In the genomic region with DNA sequence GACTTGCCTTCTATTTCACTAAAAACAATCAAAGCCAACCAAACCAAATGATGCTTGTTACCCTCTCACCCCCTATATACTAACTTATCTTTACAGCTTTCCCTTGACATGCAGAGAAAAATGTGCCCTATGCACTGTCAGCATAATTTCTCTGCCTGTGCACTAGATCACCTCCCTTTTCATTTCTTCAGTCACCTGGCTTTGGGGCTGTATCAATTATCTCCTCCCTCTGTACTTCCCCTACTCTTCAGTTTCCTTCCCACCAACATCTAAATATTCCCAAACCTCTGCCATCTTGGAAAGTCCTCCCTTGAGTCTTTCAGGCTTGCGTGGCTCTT, we compare ENCODE assay signal across 2 cellular contexts.
TF ChIP-seq lines count a peak whose summit lies in the region.

No MANE protein-coding gene starts in this region.

TF ChIP-seq in GM23338, 12 proteins besides CTCF, POLR2A, EP300 and RAD21 (continued from another document):
- TF ChIP-seq, protein P1, sequence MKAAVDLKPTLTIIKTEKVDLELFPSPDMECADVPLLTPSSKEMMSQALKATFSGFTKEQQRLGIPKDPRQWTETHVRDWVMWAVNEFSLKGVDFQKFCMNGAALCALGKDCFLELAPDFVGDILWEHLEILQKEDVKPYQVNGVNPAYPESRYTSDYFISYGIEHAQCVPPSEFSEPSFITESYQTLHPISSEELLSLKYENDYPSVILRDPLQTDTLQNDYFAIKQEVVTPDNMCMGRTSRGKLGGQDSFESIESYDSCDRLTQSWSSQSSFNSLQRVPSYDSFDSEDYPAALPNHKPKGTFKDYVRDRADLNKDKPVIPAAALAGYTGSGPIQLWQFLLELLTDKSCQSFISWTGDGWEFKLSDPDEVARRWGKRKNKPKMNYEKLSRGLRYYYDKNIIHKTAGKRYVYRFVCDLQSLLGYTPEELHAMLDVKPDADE (IDR thresholded peaks at IDR 0.05) = no peak
- TF ChIP-seq, protein P2, sequence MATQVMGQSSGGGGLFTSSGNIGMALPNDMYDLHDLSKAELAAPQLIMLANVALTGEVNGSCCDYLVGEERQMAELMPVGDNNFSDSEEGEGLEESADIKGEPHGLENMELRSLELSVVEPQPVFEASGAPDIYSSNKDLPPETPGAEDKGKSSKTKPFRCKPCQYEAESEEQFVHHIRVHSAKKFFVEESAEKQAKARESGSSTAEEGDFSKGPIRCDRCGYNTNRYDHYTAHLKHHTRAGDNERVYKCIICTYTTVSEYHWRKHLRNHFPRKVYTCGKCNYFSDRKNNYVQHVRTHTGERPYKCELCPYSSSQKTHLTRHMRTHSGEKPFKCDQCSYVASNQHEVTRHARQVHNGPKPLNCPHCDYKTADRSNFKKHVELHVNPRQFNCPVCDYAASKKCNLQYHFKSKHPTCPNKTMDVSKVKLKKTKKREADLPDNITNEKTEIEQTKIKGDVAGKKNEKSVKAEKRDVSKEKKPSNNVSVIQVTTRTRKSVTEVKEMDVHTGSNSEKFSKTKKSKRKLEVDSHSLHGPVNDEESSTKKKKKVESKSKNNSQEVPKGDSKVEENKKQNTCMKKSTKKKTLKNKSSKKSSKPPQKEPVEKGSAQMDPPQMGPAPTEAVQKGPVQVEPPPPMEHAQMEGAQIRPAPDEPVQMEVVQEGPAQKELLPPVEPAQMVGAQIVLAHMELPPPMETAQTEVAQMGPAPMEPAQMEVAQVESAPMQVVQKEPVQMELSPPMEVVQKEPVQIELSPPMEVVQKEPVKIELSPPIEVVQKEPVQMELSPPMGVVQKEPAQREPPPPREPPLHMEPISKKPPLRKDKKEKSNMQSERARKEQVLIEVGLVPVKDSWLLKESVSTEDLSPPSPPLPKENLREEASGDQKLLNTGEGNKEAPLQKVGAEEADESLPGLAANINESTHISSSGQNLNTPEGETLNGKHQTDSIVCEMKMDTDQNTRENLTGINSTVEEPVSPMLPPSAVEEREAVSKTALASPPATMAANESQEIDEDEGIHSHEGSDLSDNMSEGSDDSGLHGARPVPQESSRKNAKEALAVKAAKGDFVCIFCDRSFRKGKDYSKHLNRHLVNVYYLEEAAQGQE (IDR thresholded peaks at IDR 0.05; ENCODE audit: unreplicated experiment) = no peak
- no peak for TF ChIP-seq ZNF331 (CRISPR knock-in tag; IDR thresholded peaks at IDR 0.05; ENCODE audit: low read depth)
- no peak for TF ChIP-seq ZNF114 (CRISPR knock-in tag; IDR thresholded peaks at IDR 0.05)
- TF ChIP-seq, protein P3, sequence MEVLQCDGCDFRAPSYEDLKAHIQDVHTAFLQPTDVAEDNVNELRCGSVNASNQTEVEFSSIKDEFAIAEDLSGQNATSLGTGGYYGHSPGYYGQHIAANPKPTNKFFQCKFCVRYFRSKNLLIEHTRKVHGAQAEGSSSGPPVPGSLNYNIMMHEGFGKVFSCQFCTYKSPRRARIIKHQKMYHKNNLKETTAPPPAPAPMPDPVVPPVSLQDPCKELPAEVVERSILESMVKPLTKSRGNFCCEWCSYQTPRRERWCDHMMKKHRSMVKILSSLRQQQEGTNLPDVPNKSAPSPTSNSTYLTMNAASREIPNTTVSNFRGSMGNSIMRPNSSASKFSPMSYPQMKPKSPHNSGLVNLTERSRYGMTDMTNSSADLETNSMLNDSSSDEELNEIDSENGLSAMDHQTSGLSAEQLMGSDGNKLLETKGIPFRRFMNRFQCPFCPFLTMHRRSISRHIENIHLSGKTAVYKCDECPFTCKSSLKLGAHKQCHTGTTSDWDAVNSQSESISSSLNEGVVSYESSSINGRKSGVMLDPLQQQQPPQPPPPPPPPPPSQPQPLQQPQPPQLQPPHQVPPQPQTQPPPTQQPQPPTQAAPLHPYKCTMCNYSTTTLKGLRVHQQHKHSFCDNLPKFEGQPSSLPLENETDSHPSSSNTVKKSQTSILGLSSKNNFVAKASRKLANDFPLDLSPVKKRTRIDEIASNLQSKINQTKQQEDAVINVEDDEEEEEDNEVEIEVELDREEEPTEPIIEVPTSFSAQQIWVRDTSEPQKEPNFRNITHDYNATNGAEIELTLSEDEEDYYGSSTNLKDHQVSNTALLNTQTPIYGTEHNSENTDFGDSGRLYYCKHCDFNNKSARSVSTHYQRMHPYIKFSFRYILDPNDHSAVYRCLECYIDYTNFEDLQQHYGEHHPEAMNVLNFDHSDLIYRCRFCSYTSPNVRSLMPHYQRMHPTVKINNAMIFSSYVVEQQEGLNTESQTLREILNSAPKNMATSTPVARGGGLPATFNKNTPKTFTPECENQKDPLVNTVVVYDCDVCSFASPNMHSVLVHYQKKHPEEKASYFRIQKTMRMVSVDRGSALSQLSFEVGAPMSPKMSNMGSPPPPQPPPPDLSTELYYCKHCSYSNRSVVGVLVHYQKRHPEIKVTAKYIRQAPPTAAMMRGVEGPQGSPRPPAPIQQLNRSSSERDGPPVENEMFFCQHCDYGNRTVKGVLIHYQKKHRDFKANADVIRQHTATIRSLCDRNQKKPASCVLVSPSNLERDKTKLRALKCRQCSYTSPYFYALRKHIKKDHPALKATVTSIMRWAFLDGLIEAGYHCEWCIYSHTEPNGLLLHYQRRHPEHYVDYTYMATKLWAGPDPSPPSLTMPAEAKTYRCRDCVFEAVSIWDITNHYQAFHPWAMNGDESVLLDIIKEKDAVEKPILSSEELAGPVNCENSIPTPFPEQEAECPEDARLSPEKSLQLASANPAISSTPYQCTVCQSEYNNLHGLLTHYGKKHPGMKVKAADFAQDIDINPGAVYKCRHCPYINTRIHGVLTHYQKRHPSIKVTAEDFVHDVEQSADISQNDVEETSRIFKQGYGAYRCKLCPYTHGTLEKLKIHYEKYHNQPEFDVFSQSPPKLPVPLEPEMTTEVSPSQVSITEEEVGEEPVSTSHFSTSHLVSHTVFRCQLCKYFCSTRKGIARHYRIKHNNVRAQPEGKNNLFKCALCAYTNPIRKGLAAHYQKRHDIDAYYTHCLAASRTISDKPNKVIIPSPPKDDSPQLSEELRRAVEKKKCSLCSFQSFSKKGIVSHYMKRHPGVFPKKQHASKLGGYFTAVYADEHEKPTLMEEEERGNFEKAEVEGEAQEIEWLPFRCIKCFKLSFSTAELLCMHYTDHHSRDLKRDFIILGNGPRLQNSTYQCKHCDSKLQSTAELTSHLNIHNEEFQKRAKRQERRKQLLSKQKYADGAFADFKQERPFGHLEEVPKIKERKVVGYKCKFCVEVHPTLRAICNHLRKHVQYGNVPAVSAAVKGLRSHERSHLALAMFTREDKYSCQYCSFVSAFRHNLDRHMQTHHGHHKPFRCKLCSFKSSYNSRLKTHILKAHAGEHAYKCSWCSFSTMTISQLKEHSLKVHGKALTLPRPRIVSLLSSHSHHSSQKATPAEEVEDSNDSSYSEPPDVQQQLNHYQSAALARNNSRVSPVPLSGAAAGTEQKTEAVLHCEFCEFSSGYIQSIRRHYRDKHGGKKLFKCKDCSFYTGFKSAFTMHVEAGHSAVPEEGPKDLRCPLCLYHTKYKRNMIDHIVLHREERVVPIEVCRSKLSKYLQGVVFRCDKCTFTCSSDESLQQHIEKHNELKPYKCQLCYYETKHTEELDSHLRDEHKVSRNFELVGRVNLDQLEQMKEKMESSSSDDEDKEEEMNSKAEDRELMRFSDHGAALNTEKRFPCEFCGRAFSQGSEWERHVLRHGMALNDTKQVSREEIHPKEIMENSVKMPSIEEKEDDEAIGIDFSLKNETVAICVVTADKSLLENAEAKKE (CRISPR knock-in tag; IDR thresholded peaks at IDR 0.05) = no peak
- TF ChIP-seq JUNB (IDR thresholded peaks at IDR 0.05; ENCODE audit: unreplicated experiment) = no peak
- TF ChIP-seq STAT1 (IDR thresholded peaks at IDR 0.05; ENCODE audit: unreplicated experiment) = no peak

TF ChIP-seq in K562, 482 proteins besides CTCF, POLR2A, EP300 and RAD21 (continued from another document):
- TF ChIP-seq, protein P4, sequence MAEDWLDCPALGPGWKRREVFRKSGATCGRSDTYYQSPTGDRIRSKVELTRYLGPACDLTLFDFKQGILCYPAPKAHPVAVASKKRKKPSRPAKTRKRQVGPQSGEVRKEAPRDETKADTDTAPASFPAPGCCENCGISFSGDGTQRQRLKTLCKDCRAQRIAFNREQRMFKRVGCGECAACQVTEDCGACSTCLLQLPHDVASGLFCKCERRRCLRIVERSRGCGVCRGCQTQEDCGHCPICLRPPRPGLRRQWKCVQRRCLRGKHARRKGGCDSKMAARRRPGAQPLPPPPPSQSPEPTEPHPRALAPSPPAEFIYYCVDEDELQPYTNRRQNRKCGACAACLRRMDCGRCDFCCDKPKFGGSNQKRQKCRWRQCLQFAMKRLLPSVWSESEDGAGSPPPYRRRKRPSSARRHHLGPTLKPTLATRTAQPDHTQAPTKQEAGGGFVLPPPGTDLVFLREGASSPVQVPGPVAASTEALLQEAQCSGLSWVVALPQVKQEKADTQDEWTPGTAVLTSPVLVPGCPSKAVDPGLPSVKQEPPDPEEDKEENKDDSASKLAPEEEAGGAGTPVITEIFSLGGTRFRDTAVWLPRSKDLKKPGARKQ (CRISPR knock-in tag; IDR thresholded peaks at IDR 0.05) = no peak
- TF ChIP-seq TEAD4 (IDR thresholded peaks at IDR 0.05; ENCODE audit: low read length) (no peak), TEAD4 (CRISPR knock-in tag; IDR thresholded peaks at IDR 0.05; ENCODE audit: borderline replicate concordance) (no peak), C11orf30 (IDR thresholded peaks at IDR 0.05; ENCODE audit: low read depth) (peak; percentile 66), CHD1 (IDR thresholded peaks at IDR 0.05; ENCODE audit: low read length) (no peak), NR3C1 (CRISPR knock-in tag; IDR thresholded peaks at IDR 0.05) (no peak), ZC3H4 (CRISPR knock-in tag; IDR thresholded peaks at IDR 0.05; ENCODE audit: borderline replicate concordance) (no peak), MAFG (tag; conservative IDR thresholded peaks at IDR 0.05) (peak; percentile 59), TEAD1 (CRISPR knock-in tag; IDR thresholded peaks at IDR 0.05) (no peak), SMARCC2 (IDR thresholded peaks at IDR 0.05; ENCODE audit: low read depth) (no peak), NCOR1 (IDR thresholded peaks at IDR 0.05) (no peak), HNRNPL (IDR thresholded peaks at IDR 0.05; ENCODE audit: low read depth, low read length) (no peak), ZNF316 (IDR thresholded peaks at IDR 0.05) (peak; percentile 83), MAFK (IDR thresholded peaks at IDR 0.05; ENCODE audit: low read length) (peak; percentile 49; the same call in 1 of the 2 replicates), ESRRA (IDR thresholded peaks at IDR 0.05; ENCODE audit: borderline replicate concordance, low read depth) (no peak), RBM22 (IDR thresholded peaks at IDR 0.05; ENCODE audit: low read depth, low read length, poor library complexity, severe bottlenecking) (no peak), NR2C1 (IDR thresholded peaks at IDR 0.05) (no peak), NR2C1 (tag; IDR thresholded peaks at IDR 0.05) (no peak), MAFF (IDR thresholded peaks at IDR 0.05; ENCODE audit: low read length) (peak; percentile 41; the same call in 1 of the 2 replicates), CBX1 (IDR thresholded peaks at IDR 0.05; ENCODE audit: low read depth) (no peak), SP2 (IDR thresholded peaks at IDR 0.05; ENCODE audit: extremely low read depth, low read depth, low read length, poor library complexity, severe bottlenecking) (no peak), ZNF444 (CRISPR knock-in tag; IDR thresholded peaks at IDR 0.05) (no peak)
- TF ChIP-seq, protein P5, sequence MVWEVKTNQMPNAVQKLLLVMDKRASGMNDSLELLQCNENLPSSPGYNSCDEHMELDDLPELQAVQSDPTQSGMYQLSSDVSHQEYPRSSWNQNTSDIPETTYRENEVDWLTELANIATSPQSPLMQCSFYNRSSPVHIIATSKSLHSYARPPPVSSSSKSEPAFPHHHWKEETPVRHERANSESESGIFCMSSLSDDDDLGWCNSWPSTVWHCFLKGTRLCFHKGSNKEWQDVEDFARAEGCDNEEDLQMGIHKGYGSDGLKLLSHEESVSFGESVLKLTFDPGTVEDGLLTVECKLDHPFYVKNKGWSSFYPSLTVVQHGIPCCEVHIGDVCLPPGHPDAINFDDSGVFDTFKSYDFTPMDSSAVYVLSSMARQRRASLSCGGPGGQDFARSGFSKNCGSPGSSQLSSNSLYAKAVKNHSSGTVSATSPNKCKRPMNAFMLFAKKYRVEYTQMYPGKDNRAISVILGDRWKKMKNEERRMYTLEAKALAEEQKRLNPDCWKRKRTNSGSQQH (CRISPR knock-in tag; IDR thresholded peaks at IDR 0.05) = no peak
